In genomic region chr13:39273953-39274352, GRCh38 we compare ENCODE assay signal across 10 cellular contexts.
DNase-seq lines count a peak whose midpoint lies in the region; ATAC-seq and TF ChIP-seq lines count a peak whose summit lies in the region.
"Had no signal": no experiment of that assay in that cellular context is flagged by ENCODE, and none has a peak within 500 bp of the region (broad histone marks: within the 10 kb centered on the region; RNA-seq: fewer than 3 reads in every experiment).

No MANE protein-coding gene starts in this region.

- peaks cover 10% of the 10 kb centered on the region for H3K27me3 Mint-ChIP-seq in activated T-helper 2 cell treated with anti-CD3 and anti-CD28 coated beads, Interferon-gamma antibody, Interleukin-2, Interleukin-4, amounts not matched to agents 10 μg/mL and 5 μg/mL and 100 μg/mL, durations not matched to agents 14 hours and 24 hours and 36 hours (ENCODE audit: low read depth)

- no peak overlapping the region for H3K4me3 ChIP-seq in body of pancreas
- H3K4me3 ChIP-seq in right lobe of liver = no peak overlapping the region

- H3K4me3 Mint-ChIP-seq in activated T-helper 2 cell treated with anti-CD3 and anti-CD28 coated beads, Interferon-gamma antibody, Interleukin-2, Interleukin-4, amounts not matched to agents 10 μg/mL and 5 μg/mL and 100 μg/mL, durations not matched to agents 14 hours and 24 hours and 36 hours (ENCODE audit: low read depth) = no peak overlapping the region
- H3K4me3 Mint-ChIP-seq: T-helper 1 cell treated with Interleukin-12 subunit alpha and Interleukin-12 subunit beta and Interleukin-4 antibody, amounts not matched to agents 30 μg/mL and 1 μg/mL, for 36 hours had no signal

- H3K4me1 ChIP-seq in body of pancreas (peaks cover 7% of the 10 kb centered on the region), right lobe of liver (no peaks in the 10 kb centered on the region)

- intact Hi-C loops in body of pancreas (cut with DNase I) (loop anchor here (10.0 kb wide), 1 partner anchor 331 kb away; the partner anchor contains the start of gene LHFPL6), right lobe of liver (cut with DNase I) (no loop called here)
- intact Hi-C loops in activated T-helper 2 cell treated with anti-CD3 and anti-CD28 coated beads, Interferon-gamma antibody, Interleukin-2, Interleukin-4, amounts not matched to agents 10 μg/mL and 5 μg/mL and 100 μg/mL, durations not matched to agents 14 hours and 24 hours and 36 hours (cut with micrococcal nuclease) = no loop called here

- H3K27me3 ChIP-seq in body of pancreas (no peaks in the 10 kb centered on the region), right lobe of liver (no peaks in the 10 kb centered on the region)

- in situ Hi-C loops in KBM-7 (cut with MboI; ENCODE audit: low pct_unique_long_range_greater_than_20kb, low sequenced_read_pairs) = no loop called here

- TF ChIP-seq CTCF in body of pancreas (IDR thresholded peaks at IDR 0.05) (peak in 4 of 7 experiments; percentile 19 to 38 (median 31)), right lobe of liver (IDR thresholded peaks at IDR 0.05) (peak in 3 of 4 donors; percentile 26 to 33 (median 32))

- H3K36me3 ChIP-seq in body of pancreas (replicated peaks in 1 of 2; ENCODE audit: insufficient read depth in 1 of 2, low read depth in 2 of 2) (no peaks in the 10 kb centered on the region), right lobe of liver (no peaks in the 10 kb centered on the region)

- H3K9me3 Mint-ChIP-seq in activated T-helper 2 cell treated with anti-CD3 and anti-CD28 coated beads, Interferon-gamma antibody, Interleukin-2, Interleukin-4, amounts not matched to agents 10 μg/mL and 5 μg/mL and 100 μg/mL, durations not matched to agents 14 hours and 24 hours and 36 hours = no peaks in the 10 kb centered on the region
- H3K9me3 Mint-ChIP-seq: T-helper 1 cell treated with Interleukin-12 subunit alpha and Interleukin-12 subunit beta and Interleukin-4 antibody, amounts not matched to agents 30 μg/mL and 1 μg/mL, for 36 hours had no signal

- DNase-seq in ELF-1 (ENCODE audit: low read depth, low spot score) (peak; percentile 35), KBM-7 (peak; percentile 30), body of pancreas (peak in 3 of 4 donors; percentile 22 to 54 (median 34)), right lobe of liver (peak in 1 of 3 donors; percentile 24), NCI-H1436 treated with DMSO at 0.1 percent for 48 hours (lab: John Stamatoyannopoulos, UW) (no peak), NCI-H2029 (lab: John Stamatoyannopoulos, UW) (no peak), NK-92 (lab: John Stamatoyannopoulos, UW; ENCODE audit: unreplicated experiment) (no peak)
- no peak for DNase-seq in activated T-helper 2 cell treated with anti-CD3 and anti-CD28 coated beads, Interferon-gamma antibody, Interleukin-2, Interleukin-4, amounts not matched to agents 10 μg/mL and 5 μg/mL and 100 μg/mL, durations not matched to agents 14 hours and 24 hours and 36 hours (ENCODE audit: low spot score)

- H3K9me3 ChIP-seq in body of pancreas (no peaks in the 10 kb centered on the region), right lobe of liver (no peaks in the 10 kb centered on the region)

- no peaks in the 10 kb centered on the region for H3K36me3 Mint-ChIP-seq in activated T-helper 2 cell treated with anti-CD3 and anti-CD28 coated beads, Interferon-gamma antibody, Interleukin-2, Interleukin-4, amounts not matched to agents 10 μg/mL and 5 μg/mL and 100 μg/mL, durations not matched to agents 14 hours and 24 hours and 36 hours (ENCODE audit: low read depth)

- no peak overlapping the region for H3K27ac ChIP-seq in body of pancreas
- no peak overlapping the region for H3K27ac ChIP-seq in right lobe of liver
- H3K27ac ChIP-seq: HL-60 had no signal

- H3K27ac Mint-ChIP-seq in activated T-helper 2 cell treated with anti-CD3 and anti-CD28 coated beads, Interferon-gamma antibody, Interleukin-2, Interleukin-4, amounts not matched to agents 10 μg/mL and 5 μg/mL and 100 μg/mL, durations not matched to agents 14 hours and 24 hours and 36 hours = no peak overlapping the region
- H3K27ac Mint-ChIP-seq: T-helper 1 cell treated with Interleukin-12 subunit alpha and Interleukin-12 subunit beta and Interleukin-4 antibody, amounts not matched to agents 30 μg/mL and 1 μg/mL, for 36 hours had no signal

- no peak for ATAC-seq in body of pancreas
- ATAC-seq in right lobe of liver = peak; percentile 58 to 79 (median 68)

- 27 to 36% methylated on average over 4 of the region's 4 CpGs for WGBS in body of pancreas, 2 donors
- WGBS in right lobe of liver (ENCODE audit: insufficient coverage, low coverage, low lambda C conversion rate, missing lambda C conversion rate) = 36% methylated on average over 4 of the region's 4 CpGs

- H3K4me1 Mint-ChIP-seq in activated T-helper 2 cell treated with anti-CD3 and anti-CD28 coated beads, Interferon-gamma antibody, Interleukin-2, Interleukin-4, amounts not matched to agents 10 μg/mL and 5 μg/mL and 100 μg/mL, durations not matched to agents 14 hours and 24 hours and 36 hours (ENCODE audit: low read depth) = no peaks in the 10 kb centered on the region

- TF ChIP-seq POLR2A in body of pancreas (IDR thresholded peaks at IDR 0.05) (no peak), right lobe of liver (IDR thresholded peaks at IDR 0.05) (no peak)

Comparison
In these comparisons a context has a peak if more than half of its experiments do, and no peak if none do; other contexts are left out.
1. DNase-seq: peak in ELF-1 (single experiment), KBM-7 (single experiment) and body of pancreas (3 of 4); none in NCI-H1436 treated with DMSO at 0.1 percent for 48 hours (single experiment), activated T-helper 2 cell treated with anti-CD3 and anti-CD28 coated beads, Interferon-gamma antibody, Interleukin-2, Interleukin-4, amounts not matched to agents 10 μg/mL and 5 μg/mL and 100 μg/mL, durations not matched to agents 14 hours and 24 hours and 36 hours (single experiment), NCI-H2029 (single experiment) and NK-92 (single experiment).